8 cellular contexts compared by ENCODE assay signal in genomic region chr19:2016041-2016807, GRCh38. TPM values are rescaled to one million over a fixed set of nuclear protein-coding genes. Genes with fewer than 3 reads are reported as not detected.
DNase-seq lines count a peak whose midpoint lies in the region; ATAC-seq and TF ChIP-seq lines count a peak whose summit lies in the region.

No MANE protein-coding gene starts in this region.

- TF ChIP-seq CTCF in MCF 10A (IDR thresholded peaks at IDR 0.05; ENCODE audit: unreplicated experiment), result no peak

- H3K4me1 Mint-ChIP-seq in T-cell (peaks cover 15 to 22% (median 19%) of the 10 kb centered on the region in 3 donors), MCF 10A (ENCODE audit: insufficient read depth, unreplicated experiment) (peaks cover 20% of the 10 kb centered on the region)

- H3K27me3 ChIP-seq in skeletal muscle satellite cell (ENCODE audit: control insufficient read depth, insufficient read depth, low read length), result no peaks in the 10 kb centered on the region

- CTCF ChIA-PET in T-cell (lab: Charles Lee) (interaction anchor here in 1 of 2 donors (0.7 to 0.9 kb wide), 2 partner anchors 10 to 89 kb away, joined by 3 to 4 read pairs; no protein-coding TSS in a partner anchor), MCF 10A (lab: Yijun Ruan, JAX) (interaction anchor here (0.6 to 1.4 kb wide), 7 partner anchors 16 to 86 kb away, joined by 3 to 6 read pairs (median 4); no protein-coding TSS in a partner anchor)

- DNase-seq in GM04503 (ENCODE audit: low read depth), result peak; percentile 30
- DNase-seq in NCI-H1105 treated with DMSO at 0.1 percent for 48 hours (lab: John Stamatoyannopoulos, UW), result peak; percentile 75
- peak in 27 of 34 experiments; percentile 30 to 67 (median 46) for DNase-seq in T-cell
- DNase-seq in MCF 10A (ENCODE audit: unreplicated experiment), result peak; percentile 90
- peak; percentile 80 for DNase-seq in iPS-NIHi11 (ENCODE audit: low spot score)
- DNase-seq in effector CD4-positive, alpha-beta T cell, result no peak
- DNase-seq in KBM-7, result no peak

- H3K27ac Mint-ChIP-seq in T-cell, result peak overlapping the region in 1 of 2 donors; percentile 61
- no peak overlapping the region for H3K27ac Mint-ChIP-seq in MCF 10A (ENCODE audit: low read depth, unreplicated experiment)

- peak; percentile 34 to 63 (median 48) for ATAC-seq in T-cell (replicated peaks in 1 of 4)

- BruUV-seq in MCF 10A (replicated peaks; lab: Mats Ljungman, UMichigan), result no TSS peak

- peak overlapping the region; percentile 53 for H3K4me2 ChIP-seq in skeletal muscle satellite cell (ENCODE audit: low read length)

- no peaks in the 10 kb centered on the region for H3K9me3 ChIP-seq in skeletal muscle satellite cell (replicated peaks; ENCODE audit: low read length)

- no peak overlapping the region for H3K9ac ChIP-seq in skeletal muscle satellite cell (ENCODE audit: low read depth, low read length)

- H3K4me3 ChIP-seq in skeletal muscle satellite cell (ENCODE audit: low read length), result peak overlapping the region; percentile 34

- H3K4me3 Mint-ChIP-seq in T-cell, result peak overlapping the region; percentile 45 to 61 (median 50)
- H3K4me3 Mint-ChIP-seq in MCF 10A (ENCODE audit: unreplicated experiment), result peak overlapping the region; percentile 63

- H3K36me3 Mint-ChIP-seq in T-cell (peaks cover 3% of the 10 kb centered on the region), MCF 10A (ENCODE audit: insufficient read depth, unreplicated experiment) (peaks cover 1% of the 10 kb centered on the region)

- H3K27me3 Mint-ChIP-seq in T-cell (no peaks in the 10 kb centered on the region), MCF 10A (ENCODE audit: insufficient read depth, unreplicated experiment) (no peaks in the 10 kb centered on the region)

- peaks cover 3% of the 10 kb centered on the region for H3K4me1 ChIP-seq in skeletal muscle satellite cell (ENCODE audit: control insufficient read depth, insufficient read depth, low read length)

- in situ Hi-C loops in KBM-7 (cut with MboI; ENCODE audit: low pct_unique_long_range_greater_than_20kb, low sequenced_read_pairs), result no loop called here

- POLR2A ChIA-PET in T-cell (lab: Charles Lee), result no interaction called here
- POLR2A ChIA-PET in MCF 10A (lab: Yijun Ruan, JAX), result interaction anchor here (0.6 to 1.4 kb wide), 10 partner anchors 20 to 369 kb away, joined by 3 to 4 read pairs (median 3); no protein-coding TSS in a partner anchor

- intact Hi-C loops in MCF 10A (cut with micrococcal nuclease), result loop anchor here (5.0 kb wide), 1 partner anchor 136 kb away; the partner anchor contains the start of gene AP3D1

- H3K36me3 ChIP-seq in skeletal muscle satellite cell (ENCODE audit: insufficient read depth, low read length), result no peaks in the 10 kb centered on the region

- H3K9me3 Mint-ChIP-seq in T-cell, result no peaks in the 10 kb centered on the region
- no peaks in the 10 kb centered on the region for H3K9me3 Mint-ChIP-seq in MCF 10A (ENCODE audit: unreplicated experiment)

RNA-seq across cellular contexts. Expression of gene BTBD2, which starts 0.7 kb away (rescaled TPM):
- total RNA-seq in T-cell (10 to 100 TPM; 52.2 to 79.8 (median 73.6) TPM), MCF 10A (2022) (53.1 and 53.4 TPM in 2 replicates)
- total RNA-seq in skeletal muscle satellite cell (2012; rRNA removed), result 58.6 and 59.8 TPM in 2 replicates

RNA-seq across cellular contexts. Expression of gene MKNK2, which starts 34.8 kb away (rescaled TPM):
- total RNA-seq in T-cell (100 to 1,000 TPM; 196 to 242 (median 234) TPM), MCF 10A (2022) (146 and 224 TPM in 2 replicates)
- total RNA-seq in skeletal muscle satellite cell (2012; rRNA removed), result 58.8 and 84.7 TPM in 2 replicates

Comparison
In these comparisons a context has a peak if more than half of its experiments do, and no peak if none do; other contexts are left out.
1. DNase-seq: peak in GM04503 (single experiment), NCI-H1105 treated with DMSO at 0.1 percent for 48 hours (single experiment), T-cell (27 of 34), MCF 10A (single experiment) and iPS-NIHi11 (single experiment); none in effector CD4-positive, alpha-beta T cell (single experiment) and KBM-7 (single experiment).